9 cellular contexts compared by ENCODE assay signal in genomic region chr2:46814160-46814559, GRCh38.
A peak's percentile ranks its signal among the peaks of the same experiment; 100 is the strongest.
DNase-seq lines count a peak whose midpoint lies in the region; ATAC-seq and TF ChIP-seq lines count a peak whose summit lies in the region.
"Had no signal": no experiment of that assay in that cellular context is flagged by ENCODE, and none has a peak within 500 bp of the region (broad histone marks: within the 10 kb centered on the region; RNA-seq: fewer than 3 reads in every experiment).

No MANE protein-coding gene starts in this region.

- H3K4me1 ChIP-seq in adipocyte (ENCODE audit: control insufficient read depth, insufficient read depth, low read length) (peaks cover 58% of the 10 kb centered on the region), cardiac muscle cell (ENCODE audit: low read depth) (peaks cover 18% of the 10 kb centered on the region), prostate gland (replicated peaks) (peaks cover 10% of the 10 kb centered on the region)

- peak overlapping the region; percentile 88 for H3K9ac ChIP-seq in adipocyte (ENCODE audit: low read length)

- TF ChIP-seq CTCF in AG10803 (conservative IDR thresholded peaks at IDR 0.05; ENCODE audit: low read length) (no peak), cardiac muscle cell (IDR thresholded peaks at IDR 0.05; ENCODE audit: low read depth, low read length) (no peak), prostate gland (IDR thresholded peaks at IDR 0.05) (no peak)

- DNase-seq in AG10803 (ENCODE audit: low read depth) (peak; percentile 79), adipocyte (ENCODE audit: low read depth) (peak; percentile 37), cardiac muscle cell (ENCODE audit: low read depth in 1 of 2, low spot score in 1 of 2) (peak; percentile 42 to 98), prostate gland (ENCODE audit: low spot score) (peak; percentile 19), NCI-H1105 (lab: John Stamatoyannopoulos, UW) (no peak), NCI-H2107 (lab: John Stamatoyannopoulos, UW) (no peak)

- no peaks in the 10 kb centered on the region for H3K36me3 ChIP-seq in adipocyte (ENCODE audit: control insufficient read depth, insufficient read depth, low read length, severe bottlenecking)
- H3K36me3 ChIP-seq in cardiac muscle cell = no peaks in the 10 kb centered on the region
- no peaks in the 10 kb centered on the region for H3K36me3 ChIP-seq in prostate gland

- ATAC-seq in HG03378 (IDR thresholded peaks at IDR 0.05; ENCODE audit: unreplicated experiment) = no peak
- no peak for ATAC-seq in GM18517 (IDR thresholded peaks at IDR 0.05; ENCODE audit: unreplicated experiment)

- no peak overlapping the region for H3K4me3 ChIP-seq in AG10803 (ENCODE audit: low read length)
- peak overlapping the region; percentile 22 for H3K4me3 ChIP-seq in adipocyte (ENCODE audit: low read length)
- no peak overlapping the region for H3K4me3 ChIP-seq in cardiac muscle cell
- H3K4me3 ChIP-seq in prostate gland = no peak overlapping the region

- H3K9me3 ChIP-seq in adipocyte (ENCODE audit: control insufficient read depth, low read length) (no peaks in the 10 kb centered on the region), cardiac muscle cell (ENCODE audit: low read depth) (no peaks in the 10 kb centered on the region), prostate gland (no peaks in the 10 kb centered on the region)

- H3K27me3 ChIP-seq in adipocyte (replicated peaks; ENCODE audit: control insufficient read depth, insufficient read depth, low read length) (no peaks in the 10 kb centered on the region), cardiac muscle cell (no peaks in the 10 kb centered on the region), prostate gland (replicated peaks; ENCODE audit: insufficient read depth) (no peaks in the 10 kb centered on the region)

- 8% methylated on average over 13 of the region's 13 CpGs for WGBS in prostate gland

- no peak for TF ChIP-seq POLR2A in prostate gland (IDR thresholded peaks at IDR 0.05)

- H3K27ac ChIP-seq in cardiac muscle cell = peak overlapping the region; percentile 8
- peak overlapping the region; percentile 62 to 71 for H3K27ac ChIP-seq in prostate gland
- H3K27ac ChIP-seq: C4-2B had no signal

- intact Hi-C loops in prostate gland (cut with DNase I) = no loop called here

Comparison
In these comparisons a context has a peak if more than half of its experiments do, and no peak if none do; other contexts are left out.
1. DNase-seq: peak in AG10803 (single experiment), adipocyte (single experiment), cardiac muscle cell (2 of 2) and prostate gland (single experiment); none in NCI-H1105 (single experiment) and NCI-H2107 (single experiment).